Comparison of ENCODE assay signal across 35 cellular contexts in genomic region chr9:68610016-68610415, GRCh38.
"Had no signal": no experiment of that assay in that cellular context is flagged by ENCODE, and none has a peak within 500 bp of the region (broad histone marks: within the 10 kb centered on the region; RNA-seq: fewer than 3 reads in every experiment).

No MANE protein-coding gene starts in this region.

- H3K27ac ChIP-seq: KMS-11, RWPE1, WERI-Rb-1 had no signal

- DNase-seq: activated CD4-positive, alpha-beta memory T cell treated with anti-CD3 and anti-CD28 coated beads, Interleukin-2, amount 10 ng/mL, durations not matched to agents 7 days and 5 days; activated CD4-positive, alpha-beta T cell treated with anti-CD3 and anti-CD28 coated beads for 1 hour; activated CD4-positive, alpha-beta T cell treated with anti-CD3 and anti-CD28 coated beads for 48 hours; activated CD4-positive, CD25-positive, alpha-beta regulatory T cell; activated CD8-positive, alpha-beta memory T cell treated with anti-CD3 and anti-CD28 coated beads for 24 hours; activated CD8-positive, alpha-beta memory T cell treated with anti-CD3 and anti-CD28 coated beads, Interleukin-2, amount 10 ng/mL, durations not matched to agents 7 days and 5 days; activated CD8-positive, alpha-beta memory T cell treated with anti-CD3 and anti-CD28 coated beads, Interleukin-2, amount 50 U/mL, for 48 hours; activated effector memory CD4-positive, alpha-beta T cell treated with Interleukin-2 at 50 U/mL for 16 hours; activated naive CD4-positive, alpha-beta T cell treated with anti-CD3 and anti-CD28 coated beads, Interleukin-2, amount 10 ng/mL, durations not matched to agents 7 days and 5 days; activated naive CD8-positive, alpha-beta T cell treated with anti-CD3 and anti-CD28 coated beads, Interleukin-2, amount 50 U/mL, for 24 hours; activated T-cell treated with anti-CD3 and anti-CD28 coated beads, Interleukin-2, amount 50 U/mL, for 48 hours; anterior cingulate cortex; MM.1S; MV-4-11; NCI-H1092; NCI-H146; NCI-H187; NCI-H2081; NCI-H2171 treated with DMSO at 0.1 percent for 48 hours; NCI-H2227 treated with DMSO at 0.1 percent for 48 hours; NCI-H446; NCI-H510A treated with DMSO at 0.1 percent for 48 hours; NCI-H526 treated with DMSO at 0.1 percent for 48 hours; NCI-H82; NK-92 treated with Interleukin-12 subunit alpha and Interleukin-12 subunit beta, amount 100 ng/mL, for 24 hours; PC-3; SW 1271; T-helper 1 cell; T-helper 2 cell; T-helper 9 cell; WERI-Rb-1 had no signal

- ATAC-seq: activated CD8-positive, alpha-beta memory T cell treated with anti-CD3 and anti-CD28 coated beads, Interleukin-2, amount 10 ng/mL, durations not matched to agents 7 days and 5 days; activated naive CD8-positive, alpha-beta T cell treated with anti-CD3 and anti-CD28 coated beads, Interleukin-2, amount 50 U/mL, for 24 hours; PC-3; Right ventricle myocardium inferior had no signal

- H3K36me3 ChIP-seq: WERI-Rb-1 had no signal

- FAIRE-seq: RCC 7860 had no signal
